In genomic region chr5:146633273-146633672, GRCh38 we compare ENCODE assay signal across 21 cellular contexts.
DNase-seq lines count a peak whose midpoint lies in the region; ATAC-seq and TF ChIP-seq lines count a peak whose summit lies in the region.
"Had no signal": no experiment of that assay in that cellular context is flagged by ENCODE, and none has a peak within 500 bp of the region (broad histone marks: within the 10 kb centered on the region; RNA-seq: fewer than 3 reads in every experiment).

No MANE protein-coding gene starts in this region.

- H3K4me1 ChIP-seq in right lobe of liver (peaks cover 0 to 9% (median 0%) of the 10 kb centered on the region in 4 donors), trophoblast cell (ENCODE audit: control insufficient read depth in 1 of 2, insufficient read depth in 2 of 2, low read length in 2 of 2) (no peaks in the 10 kb centered on the region)
- H3K4me1 ChIP-seq: body of pancreas, SJCRH30, suprapubic skin had no signal

- intact Hi-C loops in right lobe of liver (cut with DNase I), result no loop called here
- intact Hi-C loops in Right ventricle myocardium inferior (cut with DNase I), result no loop called here

- H3K4me2 ChIP-seq in trophoblast cell (ENCODE audit: low read length), result no peak overlapping the region

- no peak for TF ChIP-seq CTCF in right lobe of liver (IDR thresholded peaks at IDR 0.05)

- TF ChIP-seq POLR2A in right lobe of liver (IDR thresholded peaks at IDR 0.05), result no peak

- H3K36me3 ChIP-seq in right lobe of liver (no peaks in the 10 kb centered on the region), trophoblast cell (ENCODE audit: control insufficient read depth in 1 of 2, insufficient read depth in 2 of 2, low read length in 2 of 2) (no peaks in the 10 kb centered on the region)
- H3K36me3 ChIP-seq: neutrophil, SJCRH30, suprapubic skin had no signal

- DNase-seq in COLO668 (lab: John Stamatoyannopoulos, UW; ENCODE audit: unreplicated experiment) (peak; percentile 66), NCI-H146 treated with DMSO at 0.1 percent for 48 hours (lab: John Stamatoyannopoulos, UW; ENCODE audit: unreplicated experiment) (peak; percentile 86), NCI-H774 (lab: John Stamatoyannopoulos, UW) (peak; percentile 18), right lobe of liver (peak in 2 of 3 donors; percentile 31 to 60), RKO (ENCODE audit: low spot score) (no peak), trophoblast cell (no peak), Right ventricle myocardium inferior (ENCODE audit: missing footprints) (no peak)
- DNase-seq: activated CD4-positive, alpha-beta T cell treated with anti-CD3 and anti-CD28 coated beads, Interleukin-2, amount 10 ng/mL, durations not matched to agents 7 days and 5 days; activated CD8-positive, alpha-beta memory T cell treated with anti-CD3 and anti-CD28 coated beads, Interleukin-2, amount 50 U/mL, for 48 hours; activated effector memory CD4-positive, alpha-beta T cell treated with Interleukin-2 at 50 U/mL for 16 hours; body of pancreas; HFFc6; kidney glomerular epithelial cell; midbrain; NCI-H1105; OCI-M1; SJCRH30 had no signal

- no peak overlapping the region for H3K9ac ChIP-seq in trophoblast cell (ENCODE audit: low read length)

- H3K14ac ChIP-seq in trophoblast cell (ENCODE audit: low read length), result no peak overlapping the region

- 17% methylated on average over 7 of the region's 7 CpGs for WGBS in right lobe of liver (ENCODE audit: insufficient coverage, low coverage, low lambda C conversion rate, missing lambda C conversion rate)
- no CpG with 5 or more reads among the region's 7 CpGs for WGBS in trophoblast cell (ENCODE audit: extremely low coverage, insufficient coverage, insufficient read length)

- no peak overlapping the region for H4K91ac ChIP-seq in trophoblast cell (ENCODE audit: low read depth, low read length)

- H2BK12ac ChIP-seq in trophoblast cell (ENCODE audit: low read length), result no peak overlapping the region

- H2BK120ac ChIP-seq in trophoblast cell (ENCODE audit: insufficient read depth, low read length, poor library complexity), result no peak overlapping the region

- H3K79me1 ChIP-seq in trophoblast cell (ENCODE audit: low read length), result no peaks in the 10 kb centered on the region

- H3K27ac ChIP-seq in right lobe of liver (no peak overlapping the region), trophoblast cell (ENCODE audit: low read depth, low read length) (no peak overlapping the region)
- H3K27ac ChIP-seq: body of pancreas, C4-2B, neutrophil, SJCRH30, suprapubic skin had no signal

- H2BK5ac ChIP-seq in trophoblast cell (ENCODE audit: low read depth, low read length, poor library complexity), result no peak overlapping the region

- no peak overlapping the region for H4K8ac ChIP-seq in trophoblast cell (ENCODE audit: low read depth, low read length)

- no peak overlapping the region for H3K18ac ChIP-seq in trophoblast cell (ENCODE audit: low read length)

- H3K79me2 ChIP-seq in trophoblast cell (ENCODE audit: control insufficient read depth, insufficient read depth, low read length, poor library complexity), result no peaks in the 10 kb centered on the region

- no peak overlapping the region for H2AK5ac ChIP-seq in trophoblast cell (ENCODE audit: low read length)

- H3K27me3 ChIP-seq in right lobe of liver, result no peaks in the 10 kb centered on the region
- H3K27me3 ChIP-seq in trophoblast cell (ENCODE audit: insufficient read depth, low read length), result no peaks in the 10 kb centered on the region
- H3K27me3 ChIP-seq: body of pancreas, neutrophil, suprapubic skin had no signal

- no peak overlapping the region for H3K23ac ChIP-seq in trophoblast cell (ENCODE audit: low read length)

- no peak overlapping the region for H2AFZ ChIP-seq in trophoblast cell (ENCODE audit: insufficient read depth, low read length, poor library complexity)

- no peak overlapping the region for H3K4ac ChIP-seq in trophoblast cell (ENCODE audit: low read depth, low read length)

- H4K12ac ChIP-seq in trophoblast cell (ENCODE audit: low read depth, low read length), result no peak overlapping the region

- H3K4me3 ChIP-seq in right lobe of liver, result no peak overlapping the region
- no peak overlapping the region for H3K4me3 ChIP-seq in trophoblast cell (ENCODE audit: low read depth, low read length)
- H3K4me3 ChIP-seq: body of pancreas, SJCRH30, suprapubic skin had no signal

- ATAC-seq in right lobe of liver (peak; percentile 69 to 95 (median 80)), GM21381 (IDR thresholded peaks at IDR 0.05; ENCODE audit: unreplicated experiment) (no peak), Right ventricle myocardium inferior (no peak)
- ATAC-seq: body of pancreas had no signal

- H3K9me3 ChIP-seq in right lobe of liver (no peaks in the 10 kb centered on the region), trophoblast cell (ENCODE audit: insufficient read depth, low read depth, low read length) (no peaks in the 10 kb centered on the region)
- H3K9me3 ChIP-seq: body of pancreas, neutrophil, SJCRH30, suprapubic skin had no signal

Comparison
In these comparisons a context has a peak if more than half of its experiments do, and no peak if none do; other contexts are left out.
1. DNase-seq: peak in COLO668 (single experiment), NCI-H146 treated with DMSO at 0.1 percent for 48 hours (single experiment), NCI-H774 (single experiment) and right lobe of liver (2 of 3); none in RKO (single experiment), trophoblast cell (0 of 2) and Right ventricle myocardium inferior (single experiment).
2. ATAC-seq: peak in right lobe of liver (4 of 4); none in GM21381 (single experiment) and Right ventricle myocardium inferior (single experiment).